Comparison of ENCODE assay signal across 8 cellular contexts in the genomic region with DNA sequence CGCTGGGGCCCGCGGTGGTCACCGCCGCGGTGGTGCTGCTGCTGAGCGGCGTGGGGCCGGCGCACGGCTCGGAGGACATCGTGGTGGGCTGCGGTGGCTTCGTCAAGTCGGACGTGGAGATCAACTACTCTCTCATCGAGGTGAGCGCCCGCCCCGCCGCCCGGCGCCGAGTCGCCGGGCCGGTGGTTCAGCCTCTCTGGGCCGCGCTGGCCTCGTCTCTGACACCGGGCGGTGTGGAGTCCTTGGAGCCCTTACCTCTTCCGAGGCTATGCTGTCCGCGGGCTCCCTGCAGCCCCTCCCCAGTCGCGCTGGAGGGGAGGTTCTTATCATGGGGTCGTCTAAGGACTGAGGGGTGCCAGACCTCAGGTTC. TPM values are rescaled to one million over a fixed set of nuclear protein-coding genes. Genes with fewer than 3 reads are reported as not detected.
DNase-seq lines count a peak whose midpoint lies in the region; ATAC-seq and TF ChIP-seq lines count a peak whose summit lies in the region.
"Not testable (repeated sequence)": the region's sequence is repeated elsewhere in the genome, so short reads cannot be mapped to it uniquely, and the experiment has no call there.
"Had no signal": no experiment of that assay in that cellular context is flagged by ENCODE, and none has a peak within 500 bp of the region (broad histone marks: within the 10 kb centered on the region; RNA-seq: fewer than 3 reads in every experiment).

No MANE protein-coding gene starts in this region.

- intact Hi-C loops in activated CD8-positive, alpha-beta T cell treated with anti-CD3 and anti-CD28 coated beads for 36 hours (cut with micrococcal nuclease) = not testable (repeated sequence)

- not testable (repeated sequence) for H3K27me3 Mint-ChIP-seq in activated CD8-positive, alpha-beta T cell treated with anti-CD3 and anti-CD28 coated beads for 36 hours; naive thymus-derived CD8-positive, alpha-beta T cell

- CTCF ChIA-PET in activated CD8-positive, alpha-beta T cell treated with anti-CD3 and anti-CD28 coated beads for 36 hours (lab: Charles Lee) = not testable (repeated sequence)

- H3K9me3 Mint-ChIP-seq in activated CD8-positive, alpha-beta T cell treated with anti-CD3 and anti-CD28 coated beads for 36 hours; naive thymus-derived CD8-positive, alpha-beta T cell: not testable (repeated sequence)

- peak; percentile 23 for ATAC-seq in GM18870 (IDR thresholded peaks at IDR 0.05; ENCODE audit: unreplicated experiment)
- ATAC-seq in GM21423 (IDR thresholded peaks at IDR 0.05; ENCODE audit: unreplicated experiment) = peak; percentile 39
- peak; percentile 44 for ATAC-seq in HG02943 (IDR thresholded peaks at IDR 0.05; ENCODE audit: low read depth, unreplicated experiment)
- peak; percentile 31 for ATAC-seq in HG03442 (IDR thresholded peaks at IDR 0.05; ENCODE audit: unreplicated experiment)
- peak; percentile 36 for ATAC-seq in activated CD8-positive, alpha-beta T cell treated with anti-CD3 and anti-CD28 coated beads for 36 hours
- peak; percentile 53 for ATAC-seq in gastroesophageal sphincter
- peak; percentile 44 to 56 for ATAC-seq in naive thymus-derived CD8-positive, alpha-beta T cell

- H3K9me3 ChIP-seq in gastroesophageal sphincter = not testable (repeated sequence)

- not testable (repeated sequence) for DNase-seq in activated CD8-positive, alpha-beta T cell treated with anti-CD3 and anti-CD28 coated beads for 36 hours; naive thymus-derived CD8-positive, alpha-beta T cell

- TF ChIP-seq CTCF in activated CD8-positive, alpha-beta T cell treated with anti-CD3 and anti-CD28 coated beads for 36 hours (IDR thresholded peaks at IDR 0.05); gastroesophageal sphincter (IDR thresholded peaks at IDR 0.05): not testable (repeated sequence)

- not testable (repeated sequence) for H3K36me3 ChIP-seq in gastroesophageal sphincter

- POLR2A ChIA-PET in activated CD8-positive, alpha-beta T cell treated with anti-CD3 and anti-CD28 coated beads for 36 hours (lab: Charles Lee); naive thymus-derived CD8-positive, alpha-beta T cell (lab: Charles Lee): not testable (repeated sequence)

- not testable (repeated sequence) for TF ChIP-seq POLR2A in gastroesophageal sphincter (IDR thresholded peaks at IDR 0.05)

- H3K4me1 ChIP-seq in gastroesophageal sphincter = not testable (repeated sequence)

- WGBS in gastroesophageal sphincter (ENCODE audit: low coverage in 1 of 2), 2 donors = no CpG with 5 or more reads among the region's 39 CpGs

- H3K36me3 Mint-ChIP-seq in activated CD8-positive, alpha-beta T cell treated with anti-CD3 and anti-CD28 coated beads for 36 hours (ENCODE audit: low read depth); naive thymus-derived CD8-positive, alpha-beta T cell: not testable (repeated sequence)

- H3K4me1 Mint-ChIP-seq in activated CD8-positive, alpha-beta T cell treated with anti-CD3 and anti-CD28 coated beads for 36 hours (ENCODE audit: low read depth); naive thymus-derived CD8-positive, alpha-beta T cell: not testable (repeated sequence)

- not testable (repeated sequence) for H3K27ac Mint-ChIP-seq in activated CD8-positive, alpha-beta T cell treated with anti-CD3 and anti-CD28 coated beads for 36 hours; naive thymus-derived CD8-positive, alpha-beta T cell

- not testable (repeated sequence) for H3K27ac ChIP-seq in gastroesophageal sphincter

- not testable (repeated sequence) for H3K4me3 Mint-ChIP-seq in activated CD8-positive, alpha-beta T cell treated with anti-CD3 and anti-CD28 coated beads for 36 hours
- peak overlapping the region in 1 of 10 donors; percentile 83 for H3K4me3 Mint-ChIP-seq in naive thymus-derived CD8-positive, alpha-beta T cell

- H3K27me3 ChIP-seq in gastroesophageal sphincter = not testable (repeated sequence)

- not testable (repeated sequence) for TF ChIP-seq EP300 in gastroesophageal sphincter (IDR thresholded peaks at IDR 0.05)

- peak overlapping the region; percentile 6 to 42 for H3K4me3 ChIP-seq in gastroesophageal sphincter

RNA-seq across cellular contexts. Expression of gene NOMO3, which starts 0.3 kb away (rescaled TPM):
- 10 to 100 TPM; 17.9 to 20.1 TPM for total RNA-seq in activated CD8-positive, alpha-beta T cell treated with anti-CD3 and anti-CD28 coated beads for 36 hours
- 10 to 100 TPM; 11.3 to 50.4 (median 29.1) TPM for total RNA-seq in gastroesophageal sphincter
- total RNA-seq in naive thymus-derived CD8-positive, alpha-beta T cell = 10 to 100 TPM; 31.0 to 40.6 TPM
- polyA plus RNA-seq in naive thymus-derived CD8-positive, alpha-beta T cell = 10 to 100 TPM in 2 of 3 donors, 1 to 10 TPM in 1; 4.8 to 21.8 (median 13.7) TPM

RNA-seq across cellular contexts. Expression of gene ABCC6, which starts 9.4 kb away (rescaled TPM):
- total RNA-seq in activated CD8-positive, alpha-beta T cell treated with anti-CD3 and anti-CD28 coated beads for 36 hours = not detected
- total RNA-seq in gastroesophageal sphincter = 1 to 10 TPM in 1 of 4 donors, under 1 TPM in 3; 0.93 to 1.0 (median 0.94) TPM
- not detected for total RNA-seq in naive thymus-derived CD8-positive, alpha-beta T cell
- under 1 TPM in 2 of 3 donors, not detected in 1; 0.04 to 0.08 TPM for polyA plus RNA-seq in naive thymus-derived CD8-positive, alpha-beta T cell
- total RNA-seq: activated T-helper 2 cell treated with anti-CD3 and anti-CD28 coated beads, Interferon-gamma antibody, Interleukin-2, Interleukin-4, amounts not matched to agents 10 μg/mL and 5 μg/mL and 100 μg/mL, durations not matched to agents 14 hours and 24 hours and 36 hours had no signal
